ENCODE assay signal across 15 cellular contexts in the genomic region with DNA sequence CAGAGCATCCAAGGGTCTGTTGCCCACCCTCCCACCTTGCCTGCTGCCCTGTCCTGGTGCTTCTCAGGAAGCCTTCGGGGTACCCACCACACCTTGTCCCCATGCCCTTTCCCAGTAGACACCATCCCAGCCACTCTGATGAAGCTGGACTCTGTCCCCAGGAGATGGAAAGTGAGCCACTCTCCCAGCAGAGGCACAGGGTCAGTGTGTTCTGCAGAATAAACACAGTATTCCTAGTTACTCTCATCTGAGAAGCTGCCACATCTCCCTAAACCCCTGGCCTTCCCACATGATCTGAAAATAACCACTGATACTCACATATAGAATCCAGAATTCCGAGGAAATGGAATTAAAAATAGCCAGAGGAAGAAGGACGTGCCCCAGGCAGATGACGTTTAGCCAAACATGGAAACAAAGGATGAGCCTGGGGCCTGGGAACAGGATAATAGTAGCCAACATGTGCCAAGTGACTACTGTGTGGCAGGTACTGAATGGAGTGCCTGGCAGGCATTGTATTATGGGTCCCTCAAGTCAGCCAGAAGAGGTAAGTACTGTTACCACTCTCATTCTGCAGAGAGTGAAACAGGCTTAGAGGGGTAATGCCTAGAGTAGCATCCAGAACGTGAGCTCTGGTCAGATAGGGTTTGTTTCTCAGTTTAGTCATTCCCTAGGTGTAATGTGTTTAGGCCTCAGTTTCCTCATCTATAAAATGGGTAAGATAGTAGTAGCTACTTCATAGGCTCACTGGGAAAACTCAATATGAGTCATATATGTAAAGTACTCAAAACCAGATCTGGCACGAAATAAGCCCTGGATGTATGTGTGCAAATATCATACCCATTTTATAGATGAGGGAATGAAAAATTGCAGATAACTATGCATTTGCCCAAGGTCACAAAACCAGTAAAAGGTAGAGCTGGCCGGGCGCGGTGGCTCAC.
"Had no signal": no experiment of that assay in that cellular context is flagged by ENCODE, and none has a peak within 500 bp of the region (broad histone marks: within the 10 kb centered on the region; RNA-seq: fewer than 3 reads in every experiment).

No MANE protein-coding gene starts in this region.

- H3K4me3 ChIP-seq: breast epithelium had no signal

- H3K27ac ChIP-seq: breast epithelium, foreskin keratinocyte, parathyroid adenoma had no signal

- H3K4me1 ChIP-seq: breast epithelium, foreskin keratinocyte, parathyroid adenoma had no signal

- H3K27me3 Mint-ChIP-seq: activated naive CD8-positive, alpha-beta T cell treated with anti-CD3 and anti-CD28 coated beads for 36 hours; activated T-cell treated with anti-CD3 and anti-CD28 coated beads, Interleukin-2, amount 50 U/mL, for 24 hours; stimulated activated naive CD8-positive, alpha-beta T cell treated with anti-CD3 and anti-CD28 coated beads, Interleukin-15, Interleukin-2, amounts not matched to agents 100 ng/mL and 50 ng/mL, for 24 hours had no signal

- H3K36me3 ChIP-seq: breast epithelium had no signal

- H3K4me3 Mint-ChIP-seq: activated naive CD8-positive, alpha-beta T cell treated with anti-CD3 and anti-CD28 coated beads for 36 hours; activated T-cell treated with anti-CD3 and anti-CD28 coated beads, Interleukin-2, amount 50 U/mL, for 24 hours; stimulated activated naive CD8-positive, alpha-beta T cell treated with anti-CD3 and anti-CD28 coated beads, Interleukin-15, Interleukin-2, amounts not matched to agents 100 ng/mL and 50 ng/mL, for 24 hours had no signal

- DNase-seq: activated CD4-positive, alpha-beta T cell treated with anti-CD3 and anti-CD28 coated beads, Interleukin-2, amount 50 U/mL, for 1 hour; activated gamma-delta T cell; activated naive CD8-positive, alpha-beta T cell treated with anti-CD3 and anti-CD28 coated beads for 36 hours; activated T-cell treated with anti-CD3 and anti-CD28 coated beads, Interleukin-2, amount 50 U/mL, for 24 hours; effector CD4-positive, alpha-beta T cell; foreskin keratinocyte; left colon; stimulated activated CD4-positive, alpha-beta T cell treated with anti-CD3 and anti-CD28 coated beads, Interleukin-15, amount 100 ng/mL, for 24 hours; stimulated activated CD4-positive, alpha-beta T cell treated with anti-CD3 and anti-CD28 coated beads, Interleukin-4, amount 100 ng/mL, for 24 hours; T-helper 2 cell had no signal

- H3K9ac ChIP-seq: parathyroid adenoma had no signal

- H3K9me3 ChIP-seq: breast epithelium had no signal

- FAIRE-seq: endothelial cell of umbilical vein, TTC549 had no signal

- H3K27ac Mint-ChIP-seq: activated naive CD8-positive, alpha-beta T cell treated with anti-CD3 and anti-CD28 coated beads for 36 hours; activated T-cell treated with anti-CD3 and anti-CD28 coated beads, Interleukin-2, amount 50 U/mL, for 24 hours; stimulated activated naive CD8-positive, alpha-beta T cell treated with anti-CD3 and anti-CD28 coated beads, Interleukin-15, Interleukin-2, amounts not matched to agents 100 ng/mL and 50 ng/mL, for 24 hours had no signal

- H3K27me3 ChIP-seq: breast epithelium, foreskin keratinocyte had no signal
